In the genomic region with DNA sequence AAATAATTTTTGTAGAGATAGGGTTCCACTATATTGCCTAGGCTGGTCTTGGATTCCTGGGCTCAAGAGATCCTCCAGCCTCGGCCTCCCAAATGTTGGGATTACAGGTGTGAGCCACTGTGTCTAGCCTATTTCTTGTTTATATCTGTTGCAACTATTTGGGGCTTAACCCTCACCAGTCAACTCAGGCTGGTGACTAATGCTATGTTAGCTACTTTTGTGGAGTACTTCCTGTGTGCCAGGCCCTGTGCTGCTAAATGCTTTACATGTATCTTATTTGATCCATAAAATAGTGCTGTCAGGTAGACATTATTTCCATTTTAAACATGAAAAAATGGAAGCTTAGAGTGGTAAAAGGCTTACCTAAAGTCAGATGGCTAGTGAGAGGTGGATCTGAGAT, we compare ENCODE assay signal across 12 cellular contexts. TPM values are rescaled to one million over a fixed set of nuclear protein-coding genes. Genes with fewer than 3 reads are reported as not detected.
DNase-seq lines count a peak whose midpoint lies in the region; ATAC-seq and TF ChIP-seq lines count a peak whose summit lies in the region.
"Had no signal": no experiment of that assay in that cellular context is flagged by ENCODE, and none has a peak within 500 bp of the region (broad histone marks: within the 10 kb centered on the region; RNA-seq: fewer than 3 reads in every experiment).

No MANE protein-coding gene starts in this region.

- POLR2A ChIA-PET in activated CD8-positive, alpha-beta T cell treated with anti-CD3 and anti-CD28 coated beads for 36 hours (lab: Charles Lee) = interaction anchor here (0.8 kb wide), 1 partner anchor 15 kb away, joined by 3 read pairs; no protein-coding TSS in a partner anchor
- POLR2A ChIA-PET in activated CD8-positive, alpha-beta T cell treated with anti-CD3 and anti-CD28 coated beads, Interleukin-2, amount 10 ng/mL, durations not matched to agents 7 days and 5 days (lab: Charles Lee) = interaction anchor here (0.5 kb wide), 1 partner anchor 25 kb away, joined by 3 read pairs; no protein-coding TSS in a partner anchor
- POLR2A ChIA-PET in activated naive CD8-positive, alpha-beta T cell treated with anti-CD3 and anti-CD28 coated beads, Interleukin-2, amount 10 ng/mL, durations not matched to agents 7 days and 5 days (lab: Charles Lee) = interaction anchor here (1.8 kb wide), 1 partner anchor 14 kb away, joined by 6 read pairs; a partner anchor contains a TSS

- peaks cover 2% of the 10 kb centered on the region for H3K36me3 Mint-ChIP-seq in activated CD8-positive, alpha-beta T cell treated with anti-CD3 and anti-CD28 coated beads for 36 hours (ENCODE audit: low read depth)
- peaks cover 61% of the 10 kb centered on the region for H3K36me3 Mint-ChIP-seq in activated CD8-positive, alpha-beta T cell treated with anti-CD3 and anti-CD28 coated beads, Interleukin-2, amount 10 ng/mL, durations not matched to agents 7 days and 5 days (ENCODE audit: low read depth)
- peaks cover 71% of the 10 kb centered on the region for H3K36me3 Mint-ChIP-seq in activated naive CD8-positive, alpha-beta T cell treated with anti-CD3 and anti-CD28 coated beads, Interleukin-2, amount 10 ng/mL, durations not matched to agents 7 days and 5 days
- H3K36me3 Mint-ChIP-seq in activated naive CD8-positive, alpha-beta T cell treated with anti-CD3 and anti-CD28 coated beads for 36 hours = peaks cover 6% of the 10 kb centered on the region
- H3K36me3 Mint-ChIP-seq in T-helper 17 cell (ENCODE audit: low read depth) = peaks cover 4% of the 10 kb centered on the region

- intact Hi-C loops in activated CD8-positive, alpha-beta T cell treated with anti-CD3 and anti-CD28 coated beads for 36 hours (cut with micrococcal nuclease) = no loop called here

- CTCF ChIA-PET in activated CD8-positive, alpha-beta T cell treated with anti-CD3 and anti-CD28 coated beads for 36 hours (lab: Charles Lee) = interaction anchor here (0.9 to 3.7 kb wide), 3 partner anchors 9 to 76 kb away, joined by 4 to 28 read pairs (median 11); a partner anchor contains a TSS
- CTCF ChIA-PET in activated CD8-positive, alpha-beta T cell treated with anti-CD3 and anti-CD28 coated beads, Interleukin-2, amount 10 ng/mL, durations not matched to agents 7 days and 5 days (lab: Charles Lee) = interaction anchor here (1.1 to 3.7 kb wide), 4 partner anchors 15 to 74 kb away, joined by 3 to 21 read pairs (median 12); a partner anchor contains a TSS

- TF ChIP-seq CTCF in activated CD8-positive, alpha-beta T cell treated with anti-CD3 and anti-CD28 coated beads for 36 hours (IDR thresholded peaks at IDR 0.05) = no peak

- H3K27ac Mint-ChIP-seq in activated CD8-positive, alpha-beta T cell treated with anti-CD3 and anti-CD28 coated beads for 36 hours = no peak overlapping the region
- no peak overlapping the region for H3K27ac Mint-ChIP-seq in activated CD8-positive, alpha-beta T cell treated with anti-CD3 and anti-CD28 coated beads, Interleukin-2, amount 10 ng/mL, durations not matched to agents 7 days and 5 days
- peak overlapping the region; percentile 25 for H3K27ac Mint-ChIP-seq in activated naive CD8-positive, alpha-beta T cell treated with anti-CD3 and anti-CD28 coated beads, Interleukin-2, amount 10 ng/mL, durations not matched to agents 7 days and 5 days
- H3K27ac Mint-ChIP-seq in activated naive CD8-positive, alpha-beta T cell treated with anti-CD3 and anti-CD28 coated beads for 36 hours = no peak overlapping the region
- no peak overlapping the region for H3K27ac Mint-ChIP-seq in T-helper 17 cell

- H3K4me3 Mint-ChIP-seq in activated CD8-positive, alpha-beta T cell treated with anti-CD3 and anti-CD28 coated beads for 36 hours = no peak overlapping the region
- no peak overlapping the region for H3K4me3 Mint-ChIP-seq in activated CD8-positive, alpha-beta T cell treated with anti-CD3 and anti-CD28 coated beads, Interleukin-2, amount 10 ng/mL, durations not matched to agents 7 days and 5 days
- no peak overlapping the region for H3K4me3 Mint-ChIP-seq in activated naive CD8-positive, alpha-beta T cell treated with anti-CD3 and anti-CD28 coated beads, Interleukin-2, amount 10 ng/mL, durations not matched to agents 7 days and 5 days
- no peak overlapping the region for H3K4me3 Mint-ChIP-seq in activated naive CD8-positive, alpha-beta T cell treated with anti-CD3 and anti-CD28 coated beads for 36 hours
- H3K4me3 Mint-ChIP-seq in T-helper 17 cell = no peak overlapping the region
- H3K4me3 Mint-ChIP-seq: CD4-positive, CD25-positive, alpha-beta regulatory T cell had no signal

- H3K9me3 ChIP-seq in T-helper 17 cell (ENCODE audit: control insufficient read depth, low read length, poor library complexity, severe bottlenecking) = no peaks in the 10 kb centered on the region

- H3K27me3 Mint-ChIP-seq in activated CD8-positive, alpha-beta T cell treated with anti-CD3 and anti-CD28 coated beads for 36 hours = no peaks in the 10 kb centered on the region
- H3K27me3 Mint-ChIP-seq in activated CD8-positive, alpha-beta T cell treated with anti-CD3 and anti-CD28 coated beads, Interleukin-2, amount 10 ng/mL, durations not matched to agents 7 days and 5 days (ENCODE audit: low read depth) = no peaks in the 10 kb centered on the region
- no peaks in the 10 kb centered on the region for H3K27me3 Mint-ChIP-seq in activated naive CD8-positive, alpha-beta T cell treated with anti-CD3 and anti-CD28 coated beads, Interleukin-2, amount 10 ng/mL, durations not matched to agents 7 days and 5 days
- no peaks in the 10 kb centered on the region for H3K27me3 Mint-ChIP-seq in activated naive CD8-positive, alpha-beta T cell treated with anti-CD3 and anti-CD28 coated beads for 36 hours
- no peaks in the 10 kb centered on the region for H3K27me3 Mint-ChIP-seq in T-helper 17 cell
- H3K27me3 Mint-ChIP-seq: CD4-positive, CD25-positive, alpha-beta regulatory T cell had no signal

- ATAC-seq in activated CD8-positive, alpha-beta T cell treated with anti-CD3 and anti-CD28 coated beads for 36 hours = peak; percentile 72
- ATAC-seq in activated CD8-positive, alpha-beta T cell treated with anti-CD3 and anti-CD28 coated beads, Interleukin-2, amount 10 ng/mL, durations not matched to agents 7 days and 5 days = no peak
- peak; percentile 69 for ATAC-seq in activated naive CD8-positive, alpha-beta T cell treated with anti-CD3 and anti-CD28 coated beads, Interleukin-2, amount 10 ng/mL, durations not matched to agents 7 days and 5 days (ENCODE audit: low read depth)
- ATAC-seq in esophagus mucosa (peak; percentile 58), T-helper 17 cell (no peak)
- ATAC-seq: GM12878, HCT116 had no signal

- no peaks in the 10 kb centered on the region for H3K9me3 Mint-ChIP-seq in activated CD8-positive, alpha-beta T cell treated with anti-CD3 and anti-CD28 coated beads for 36 hours
- H3K9me3 Mint-ChIP-seq in activated CD8-positive, alpha-beta T cell treated with anti-CD3 and anti-CD28 coated beads, Interleukin-2, amount 10 ng/mL, durations not matched to agents 7 days and 5 days (ENCODE audit: insufficient read depth) = no peaks in the 10 kb centered on the region
- H3K9me3 Mint-ChIP-seq in activated naive CD8-positive, alpha-beta T cell treated with anti-CD3 and anti-CD28 coated beads, Interleukin-2, amount 10 ng/mL, durations not matched to agents 7 days and 5 days = peaks cover 3% of the 10 kb centered on the region
- no peaks in the 10 kb centered on the region for H3K9me3 Mint-ChIP-seq in activated naive CD8-positive, alpha-beta T cell treated with anti-CD3 and anti-CD28 coated beads for 36 hours
- H3K9me3 Mint-ChIP-seq: CD4-positive, CD25-positive, alpha-beta regulatory T cell had no signal

- peaks cover 20% of the 10 kb centered on the region for H3K4me1 Mint-ChIP-seq in activated CD8-positive, alpha-beta T cell treated with anti-CD3 and anti-CD28 coated beads for 36 hours (ENCODE audit: low read depth)
- peaks cover 41% of the 10 kb centered on the region for H3K4me1 Mint-ChIP-seq in activated CD8-positive, alpha-beta T cell treated with anti-CD3 and anti-CD28 coated beads, Interleukin-2, amount 10 ng/mL, durations not matched to agents 7 days and 5 days (ENCODE audit: low read depth)
- peaks cover 44% of the 10 kb centered on the region for H3K4me1 Mint-ChIP-seq in activated naive CD8-positive, alpha-beta T cell treated with anti-CD3 and anti-CD28 coated beads, Interleukin-2, amount 10 ng/mL, durations not matched to agents 7 days and 5 days
- peaks cover 17% of the 10 kb centered on the region for H3K4me1 Mint-ChIP-seq in activated naive CD8-positive, alpha-beta T cell treated with anti-CD3 and anti-CD28 coated beads for 36 hours
- peaks cover 33% of the 10 kb centered on the region for H3K4me1 Mint-ChIP-seq in T-helper 17 cell

- peak; percentile 20 for DNase-seq in activated CD8-positive, alpha-beta T cell treated with anti-CD3 and anti-CD28 coated beads for 36 hours
- no peak for DNase-seq in activated CD8-positive, alpha-beta T cell treated with anti-CD3 and anti-CD28 coated beads, Interleukin-2, amount 10 ng/mL, durations not matched to agents 7 days and 5 days
- no peak for DNase-seq in activated naive CD8-positive, alpha-beta T cell treated with anti-CD3 and anti-CD28 coated beads, Interleukin-2, amount 10 ng/mL, durations not matched to agents 7 days and 5 days
- no peak for DNase-seq in activated naive CD8-positive, alpha-beta T cell treated with anti-CD3 and anti-CD28 coated beads for 36 hours
- DNase-seq in T-helper 17 cell = no peak
- no peak for DNase-seq in 8988T
- DNase-seq: ACHN, DMS79 had no signal

RNA-seq across cellular contexts. Expression of a gene that starts 13.8 kb away (rescaled TPM):
- 1 to 10 TPM; 5.2 to 5.3 TPM for total RNA-seq in activated CD8-positive, alpha-beta T cell treated with anti-CD3 and anti-CD28 coated beads for 36 hours
- 10 to 100 TPM; 22.5 to 27.1 TPM for total RNA-seq in activated CD8-positive, alpha-beta T cell treated with anti-CD3 and anti-CD28 coated beads, Interleukin-2, amount 10 ng/mL, durations not matched to agents 7 days and 5 days
- 10 to 100 TPM; 34.2 to 38.3 TPM for total RNA-seq in activated naive CD8-positive, alpha-beta T cell treated with anti-CD3 and anti-CD28 coated beads, Interleukin-2, amount 10 ng/mL, durations not matched to agents 7 days and 5 days
- 1 to 10 TPM; 3.3 to 3.5 TPM for total RNA-seq in activated naive CD8-positive, alpha-beta T cell treated with anti-CD3 and anti-CD28 coated beads for 36 hours
- 97.8 TPM for total RNA-seq in esophagus mucosa
- total RNA-seq in T-helper 17 cell = 10 to 100 TPM in 1 of 2 donors, 1 to 10 TPM in 1; 5.6 to 10.0 TPM

Comparison
In these comparisons a context has a peak if more than half of its experiments do, and no peak if none do; other contexts are left out.
1. ATAC-seq: peak in activated CD8-positive, alpha-beta T cell treated with anti-CD3 and anti-CD28 coated beads for 36 hours (single experiment), activated naive CD8-positive, alpha-beta T cell treated with anti-CD3 and anti-CD28 coated beads, Interleukin-2, amount 10 ng/mL, durations not matched to agents 7 days and 5 days (single experiment) and esophagus mucosa (single experiment); none in activated CD8-positive, alpha-beta T cell treated with anti-CD3 and anti-CD28 coated beads, Interleukin-2, amount 10 ng/mL, durations not matched to agents 7 days and 5 days (single experiment) and T-helper 17 cell (single experiment).